16 cellular contexts compared by ENCODE assay signal in the genomic region with DNA sequence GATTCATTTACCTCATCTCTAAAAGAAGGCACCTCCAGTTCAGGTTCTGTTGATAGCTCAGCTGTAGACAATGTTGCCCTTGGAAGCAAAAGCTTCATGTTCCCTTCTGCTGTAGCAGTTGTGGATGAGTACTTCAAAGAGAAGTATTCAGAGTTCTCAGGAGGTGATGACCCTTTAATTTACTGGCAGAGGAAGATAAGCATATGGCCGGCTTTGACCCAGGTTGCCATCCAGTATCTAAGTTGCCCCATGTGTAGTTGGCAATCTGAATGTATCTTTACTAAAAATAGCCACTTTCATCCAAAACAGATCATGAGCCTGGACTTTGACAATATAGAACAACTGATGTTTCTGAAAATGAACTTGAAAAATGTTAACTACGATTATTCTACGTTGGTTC. TPM values are rescaled to one million over a fixed set of nuclear protein-coding genes. Genes with fewer than 3 reads are reported as not detected.
A peak's percentile ranks its signal among the peaks of the same experiment; 100 is the strongest.
DNase-seq lines count a peak whose midpoint lies in the region; ATAC-seq, FAIRE-seq and TF ChIP-seq lines count a peak whose summit lies in the region.
"Had no signal": no experiment of that assay in that cellular context is flagged by ENCODE, and none has a peak within 500 bp of the region (broad histone marks: within the 10 kb centered on the region; RNA-seq: fewer than 3 reads in every experiment).

No MANE protein-coding gene starts in this region.

- TF ChIP-seq RAD21 in K562 (CRISPR knock-in tag; conservative IDR thresholded peaks at IDR 0.05 in 1 of 2, IDR thresholded peaks at IDR 0.05 in 1 of 2): no peak

- H3K4me3 ChIP-seq in K562 (no peak overlapping the region; the same call in 1 of the 2 replicates), osteoblast (ENCODE audit: insufficient read depth, low read length) (no peak overlapping the region)
- H3K4me3 ChIP-seq: neural progenitor cell, sigmoid colon had no signal

- TF ChIP-seq CTCF in activated CD8-positive, alpha-beta T cell treated with anti-CD3 and anti-CD28 coated beads for 36 hours (IDR thresholded peaks at IDR 0.05): no peak
- TF ChIP-seq CTCF in K562 (IDR thresholded peaks at IDR 0.05 in 2 of 3, conservative IDR thresholded peaks at IDR 0.05 in 1 of 3; ENCODE audit: insufficient read depth in 2 of 3, low read depth in 1 of 3, low read length in 3 of 3) (no peak), osteoblast (IDR thresholded peaks at IDR 0.05; ENCODE audit: extremely low read depth, low read depth, low read length) (no peak)

- H3K36me3 ChIP-seq in K562 (ENCODE audit: control insufficient read depth, insufficient read depth, low read length): peaks cover 80% of the 10 kb centered on the region
- peaks cover 32% of the 10 kb centered on the region for H3K36me3 ChIP-seq in osteoblast (ENCODE audit: insufficient read depth, low read length)

- peaks cover 67% of the 10 kb centered on the region for H3K36me3 Mint-ChIP-seq in activated CD8-positive, alpha-beta T cell treated with anti-CD3 and anti-CD28 coated beads for 36 hours (ENCODE audit: low read depth)
- peaks cover 66% of the 10 kb centered on the region for H3K36me3 Mint-ChIP-seq in activated CD8-positive, alpha-beta T cell treated with anti-CD3 and anti-CD28 coated beads, Interleukin-2, amount 10 ng/mL, durations not matched to agents 7 days and 5 days (ENCODE audit: low read depth)
- H3K36me3 Mint-ChIP-seq in IgD-negative memory B cell: peaks cover 8% of the 10 kb centered on the region

- no peak overlapping the region for H2AFZ ChIP-seq in K562 (ENCODE audit: low read depth, low read length)
- no peak overlapping the region for H2AFZ ChIP-seq in osteoblast (ENCODE audit: low read length)
- H2AFZ ChIP-seq: neural progenitor cell had no signal

- no peak for DNase-seq in activated CD8-positive, alpha-beta T cell treated with anti-CD3 and anti-CD28 coated beads for 36 hours
- no peak for DNase-seq in activated CD8-positive, alpha-beta T cell treated with anti-CD3 and anti-CD28 coated beads, Interleukin-2, amount 10 ng/mL, durations not matched to agents 7 days and 5 days
- DNase-seq in K562 (ENCODE audit: extremely low read depth in 1 of 4, low spot score in 3 of 4): peak; percentile 38 to 75 (median 44)
- DNase-seq in osteoblast (ENCODE audit: insufficient read length, low spot score, missing footprints): no peak
- no peak for DNase-seq in NCI-H226
- DNase-seq: activated B cell treated with CpG ODN at 0.5 μM for 24 hours; amygdala; GOT3; NCI-H1436; sigmoid colon; stimulated activated naive CD4-positive, alpha-beta T cell treated with Interleukin-2 at 50 U/mL for 16 hours had no signal

- TF ChIP-seq POLR2A in K562 (conservative IDR thresholded peaks at IDR 0.05): no peak

- H3K9me3 Mint-ChIP-seq in activated CD8-positive, alpha-beta T cell treated with anti-CD3 and anti-CD28 coated beads for 36 hours: peaks cover 8% of the 10 kb centered on the region
- H3K9me3 Mint-ChIP-seq in activated CD8-positive, alpha-beta T cell treated with anti-CD3 and anti-CD28 coated beads, Interleukin-2, amount 10 ng/mL, durations not matched to agents 7 days and 5 days (ENCODE audit: insufficient read depth): peaks cover 4% of the 10 kb centered on the region
- H3K9me3 Mint-ChIP-seq in IgD-negative memory B cell: no peaks in the 10 kb centered on the region
- H3K9me3 Mint-ChIP-seq: activated B cell treated with CpG ODN at 0.5 μM for 24 hours had no signal

- POLR2A ChIA-PET in activated CD8-positive, alpha-beta T cell treated with anti-CD3 and anti-CD28 coated beads for 36 hours (lab: Charles Lee): interaction anchor here (0.8 to 1.3 kb wide), 2 partner anchors 10 to 34 kb away, joined by 3 to 5 read pairs; a partner anchor contains a TSS
- POLR2A ChIA-PET in activated CD8-positive, alpha-beta T cell treated with anti-CD3 and anti-CD28 coated beads, Interleukin-2, amount 10 ng/mL, durations not matched to agents 7 days and 5 days (lab: Charles Lee): interaction anchor here (0.6 kb wide), 1 partner anchor 9 kb away, joined by 4 read pairs; no protein-coding TSS in a partner anchor
- POLR2A ChIA-PET in K562 (lab: Yijun Ruan, JAX): interaction anchor here (0.6 to 1.7 kb wide), 9 partner anchors 8 to 201 kb away, joined by 3 to 7 read pairs (median 3); no protein-coding TSS in a partner anchor

- CTCF ChIA-PET in activated CD8-positive, alpha-beta T cell treated with anti-CD3 and anti-CD28 coated beads for 36 hours (lab: Charles Lee): no interaction called here
- CTCF ChIA-PET in activated CD8-positive, alpha-beta T cell treated with anti-CD3 and anti-CD28 coated beads, Interleukin-2, amount 10 ng/mL, durations not matched to agents 7 days and 5 days (lab: Charles Lee): interaction anchor here (0.7 to 1.2 kb wide), 2 partner anchors 16 to 533 kb away, joined by 3 read pairs; no protein-coding TSS in a partner anchor
- CTCF ChIA-PET in K562 (lab: Yijun Ruan, JAX; ENCODE audit: low intra/inter-chr PET ratio): no interaction called here

- FAIRE-seq in K562 (lab: Jason Lieb, UNC): peak; percentile 68

- peak overlapping the region in 1 of 2 experiments; percentile 1; a peak in 1 of 4 replicates for H3K9ac ChIP-seq in K562 (ENCODE audit: insufficient read depth in 1 of 2, low read depth in 2 of 2, low read length in 2 of 2)
- H3K9ac ChIP-seq: neural progenitor cell had no signal

- no peaks in the 10 kb centered on the region for H3K27me3 Mint-ChIP-seq in activated CD8-positive, alpha-beta T cell treated with anti-CD3 and anti-CD28 coated beads for 36 hours
- H3K27me3 Mint-ChIP-seq in activated CD8-positive, alpha-beta T cell treated with anti-CD3 and anti-CD28 coated beads, Interleukin-2, amount 10 ng/mL, durations not matched to agents 7 days and 5 days (ENCODE audit: low read depth): no peaks in the 10 kb centered on the region
- no peaks in the 10 kb centered on the region for H3K27me3 Mint-ChIP-seq in IgD-negative memory B cell
- H3K27me3 Mint-ChIP-seq: activated B cell treated with CpG ODN at 0.5 μM for 24 hours had no signal

- H3K4me2 ChIP-seq in K562 (ENCODE audit: insufficient read depth, low read length) (peak overlapping the region; percentile 32), osteoblast (ENCODE audit: insufficient read depth, low read length) (peak overlapping the region; percentile 31)
- H3K4me2 ChIP-seq: neural progenitor cell had no signal

- peak; percentile 58; the same call in 1 of the 2 replicates for TF ChIP-seq EP300 in K562 (IDR thresholded peaks at IDR 0.05; ENCODE audit: low read length)

- no peak for ATAC-seq in activated CD8-positive, alpha-beta T cell treated with anti-CD3 and anti-CD28 coated beads for 36 hours
- ATAC-seq in activated CD8-positive, alpha-beta T cell treated with anti-CD3 and anti-CD28 coated beads, Interleukin-2, amount 10 ng/mL, durations not matched to agents 7 days and 5 days: no peak
- ATAC-seq in K562: peak; percentile 13
- ATAC-seq in GM19463 (IDR thresholded peaks at IDR 0.05; ENCODE audit: unreplicated experiment): no peak
- ATAC-seq in HG03521 (IDR thresholded peaks at IDR 0.05; ENCODE audit: unreplicated experiment): no peak

- peaks cover 88% of the 10 kb centered on the region for H3K79me2 ChIP-seq in K562 (ENCODE audit: control insufficient read depth, insufficient read depth, low read length)
- H3K79me2 ChIP-seq in osteoblast (ENCODE audit: insufficient read depth, low read length): peaks cover 88% of the 10 kb centered on the region

- no peak overlapping the region for H3K4me3 Mint-ChIP-seq in activated CD8-positive, alpha-beta T cell treated with anti-CD3 and anti-CD28 coated beads for 36 hours
- H3K4me3 Mint-ChIP-seq in activated CD8-positive, alpha-beta T cell treated with anti-CD3 and anti-CD28 coated beads, Interleukin-2, amount 10 ng/mL, durations not matched to agents 7 days and 5 days: no peak overlapping the region
- H3K4me3 Mint-ChIP-seq in IgD-negative memory B cell: peak overlapping the region in 2 of 4 donors; percentile 18 to 35
- H3K4me3 Mint-ChIP-seq: activated B cell treated with CpG ODN at 0.5 μM for 24 hours, neural progenitor cell had no signal

- H3K9me1 ChIP-seq in K562 (ENCODE audit: control insufficient read depth, insufficient read depth, low read length): peaks cover 7% of the 10 kb centered on the region

- H3K9me3 ChIP-seq in K562 (replicated peaks; ENCODE audit: control insufficient read depth, insufficient read depth, low read depth, low read length) (0 out of 2 replicates have a peak, but pooled peaks cover 2% of the 10 kb centered on the region), osteoblast (ENCODE audit: low read depth, low read length) (no peaks in the 10 kb centered on the region)
- H3K9me3 ChIP-seq: sigmoid colon had no signal

- H3K4me1 ChIP-seq in K562 (replicated peaks in 1 of 2; ENCODE audit: control insufficient read depth in 2 of 2, insufficient read depth in 2 of 2, low read length in 2 of 2) (peaks cover 0 to 40% of the 10 kb centered on the region in 2 experiments), osteoblast (ENCODE audit: insufficient read depth, low read length) (peaks cover 32% of the 10 kb centered on the region)

- intact Hi-C loops in activated CD8-positive, alpha-beta T cell treated with anti-CD3 and anti-CD28 coated beads for 36 hours (cut with micrococcal nuclease): no loop called here
- intact Hi-C loops in K562 (cut with micrococcal nuclease): no loop called here

- H3K27ac ChIP-seq in K562 (ENCODE audit: extremely low read depth, low read depth, low read length) (peak overlapping the region; percentile 24; the same call in 2 of the 3 replicates), osteoblast (ENCODE audit: low read depth, low read length) (peak overlapping the region; percentile 14)
- H3K27ac ChIP-seq: neural progenitor cell, sigmoid colon had no signal

- H4K20me1 ChIP-seq in K562 (replicated peaks; ENCODE audit: control insufficient read depth, insufficient read depth, low read length) (peaks cover 23% of the 10 kb centered on the region), osteoblast (ENCODE audit: insufficient read depth, low read length) (peaks cover 79% of the 10 kb centered on the region)

- peaks cover 63% of the 10 kb centered on the region for H3K4me1 Mint-ChIP-seq in activated CD8-positive, alpha-beta T cell treated with anti-CD3 and anti-CD28 coated beads for 36 hours (ENCODE audit: low read depth)
- peaks cover 54% of the 10 kb centered on the region for H3K4me1 Mint-ChIP-seq in activated CD8-positive, alpha-beta T cell treated with anti-CD3 and anti-CD28 coated beads, Interleukin-2, amount 10 ng/mL, durations not matched to agents 7 days and 5 days (ENCODE audit: low read depth)
- H3K4me1 Mint-ChIP-seq in IgD-negative memory B cell: peaks cover 37 to 50% (median 44%) of the 10 kb centered on the region in 3 donors

- H3K27me3 ChIP-seq in K562 (ENCODE audit: control insufficient read depth in 2 of 2, insufficient read depth in 2 of 2, low read length in 2 of 2) (no peaks in the 10 kb centered on the region), osteoblast (ENCODE audit: insufficient read depth, low read length) (no peaks in the 10 kb centered on the region)
- H3K27me3 ChIP-seq: neural progenitor cell, sigmoid colon had no signal

- WGBS in K562 (ENCODE audit: insufficient coverage, low coverage, missing lambda C conversion rate): 11% methylated on average over 3 of the region's 3 CpGs

- H3K27ac Mint-ChIP-seq in activated CD8-positive, alpha-beta T cell treated with anti-CD3 and anti-CD28 coated beads for 36 hours: peak overlapping the region; percentile 26
- H3K27ac Mint-ChIP-seq in activated CD8-positive, alpha-beta T cell treated with anti-CD3 and anti-CD28 coated beads, Interleukin-2, amount 10 ng/mL, durations not matched to agents 7 days and 5 days: no peak overlapping the region
- peak overlapping the region in 2 of 3 donors; percentile 15 to 41 for H3K27ac Mint-ChIP-seq in IgD-negative memory B cell
- H3K27ac Mint-ChIP-seq: activated B cell treated with CpG ODN at 0.5 μM for 24 hours, neural progenitor cell had no signal

- BruUV-seq in K562 (replicated peaks; lab: Mats Ljungman, UMichigan): no TSS peak

- in situ Hi-C loops in K562 (cut with MboI): no loop called here

RNA-seq across cellular contexts. Expression of a gene that starts 4.6 kb away (rescaled TPM):
- 10 to 100 TPM; 17.3 to 17.7 TPM for total RNA-seq in activated CD8-positive, alpha-beta T cell treated with anti-CD3 and anti-CD28 coated beads for 36 hours
- total RNA-seq in activated CD8-positive, alpha-beta T cell treated with anti-CD3 and anti-CD28 coated beads, Interleukin-2, amount 10 ng/mL, durations not matched to agents 7 days and 5 days: 10 to 100 TPM; 16.3 to 18.4 TPM
- polyA plus RNA-seq in IgD-negative memory B cell (1.2 TPM), K562 (2011; rRNA removed) (5.9 and 6.9 TPM in 2 replicates), K562 (2014; fragmentation: Illumina TruSeq; extraction: Trizol) (3.6 and 4.0 TPM in 2 replicates), K562 (2014; fragmentation: Nextera tagmentation; extraction: Ambion mirVana) (under 1 TPM; 0.21 to 0.96 TPM), K562 (2014; rRNA removed) (2.5 and 3.1 TPM in 2 replicates)
- total RNA-seq in K562 (2011; cell fraction: chromatin; rRNA removed; ENCODE audit: low replicate concordance): 46.0 and 78.8 TPM in 2 replicates
- total RNA-seq in K562 (2011; cell fraction: nucleolus; rRNA removed): 18.3 and 20.5 TPM in 2 replicates
- 44.7 and 57.6 TPM in 2 replicates for total RNA-seq in K562 (2011; cell fraction: nucleoplasm; rRNA removed)
- total RNA-seq in K562 (2014; rRNA removed) (5.0 and 8.9 TPM in 2 replicates), K562 (2014; rRNA removed; fragmentation: Illumina TruSeq; extraction: Trizol) (12.8 and 18.2 TPM in 2 replicates), K562 (2015; rRNA removed; fragmentation: Illumina TruSeq; extraction: Trizol) (12.5 and 13.2 TPM in 2 replicates), K562 (2021) (16.1 and 16.6 TPM in 2 replicates), osteoblast (38.9 and 47.0 TPM in 2 replicates)
- polyA plus RNA-seq in K562 (2011; cell fraction: cytosol; rRNA removed): 2.5 and 4.5 TPM in 2 replicates
- polyA plus RNA-seq in K562 (2011; cell fraction: nucleus; rRNA removed): 21.1 and 29.6 TPM in 2 replicates
- polyA plus RNA-seq in K562 (2012): 2.3 and 3.1 TPM in 2 replicates
- 21.8 and 28.1 TPM in 2 replicates for polyA minus RNA-seq in K562 (2011; rRNA and poly(A)+ RNA removed)
- 8.1 and 15.2 TPM in 2 replicates for polyA minus RNA-seq in K562 (2011; cell fraction: cytosol; rRNA and poly(A)+ RNA removed)
- polyA minus RNA-seq in K562 (2011; cell fraction: nucleus; rRNA and poly(A)+ RNA removed): 21.9 and 43.3 TPM in 2 replicates

RNA-seq across cellular contexts. Expression of a gene that starts 4.6 kb away (rescaled TPM):
- 10 to 100 TPM; 77.9 to 83.1 TPM for total RNA-seq in activated CD8-positive, alpha-beta T cell treated with anti-CD3 and anti-CD28 coated beads for 36 hours
- 10 to 100 TPM; 79.0 to 84.0 TPM for total RNA-seq in activated CD8-positive, alpha-beta T cell treated with anti-CD3 and anti-CD28 coated beads, Interleukin-2, amount 10 ng/mL, durations not matched to agents 7 days and 5 days
- polyA plus RNA-seq in IgD-negative memory B cell (52.7 TPM), K562 (2011; rRNA removed) (137 and 154 TPM in 2 replicates), K562 (2014; fragmentation: Illumina TruSeq; extraction: Trizol) (103 and 125 TPM in 2 replicates), K562 (2014; fragmentation: Nextera tagmentation; extraction: Ambion mirVana) (10 to 100 TPM; 34.2 to 53.8 TPM), K562 (2014; rRNA removed) (91.6 and 99.5 TPM in 2 replicates)
- 147 and 331 TPM in 2 replicates for total RNA-seq in K562 (2011; cell fraction: chromatin; rRNA removed; ENCODE audit: low replicate concordance)
- 125 and 159 TPM in 2 replicates for total RNA-seq in K562 (2011; cell fraction: nucleolus; rRNA removed)
- total RNA-seq in K562 (2011; cell fraction: nucleoplasm; rRNA removed): 177 and 284 TPM in 2 replicates
- total RNA-seq in K562 (2014; rRNA removed) (72.2 and 87.8 TPM in 2 replicates), K562 (2014; rRNA removed; fragmentation: Illumina TruSeq; extraction: Trizol) (119 and 126 TPM in 2 replicates), K562 (2015; rRNA removed; fragmentation: Illumina TruSeq; extraction: Trizol) (103 and 109 TPM in 2 replicates), K562 (2021) (91.8 and 102 TPM in 2 replicates), osteoblast (109 and 128 TPM in 2 replicates)
- 51.4 and 88.4 TPM in 2 replicates for polyA plus RNA-seq in K562 (2011; cell fraction: cytosol; rRNA removed)
- polyA plus RNA-seq in K562 (2011; cell fraction: nucleus; rRNA removed): 247 and 349 TPM in 2 replicates
- 60.3 and 89.4 TPM in 2 replicates for polyA plus RNA-seq in K562 (2012)
- polyA minus RNA-seq in K562 (2011; rRNA and poly(A)+ RNA removed): 170 and 175 TPM in 2 replicates
- polyA minus RNA-seq in K562 (2011; cell fraction: cytosol; rRNA and poly(A)+ RNA removed): 53.3 and 59.3 TPM in 2 replicates
- 96.0 and 220 TPM in 2 replicates for polyA minus RNA-seq in K562 (2011; cell fraction: nucleus; rRNA and poly(A)+ RNA removed)

RNA-seq across cellular contexts. Expression of a gene that starts 35.0 kb away (rescaled TPM):
- 10 to 100 TPM; 20.7 to 21.1 TPM for total RNA-seq in activated CD8-positive, alpha-beta T cell treated with anti-CD3 and anti-CD28 coated beads for 36 hours
- total RNA-seq in activated CD8-positive, alpha-beta T cell treated with anti-CD3 and anti-CD28 coated beads, Interleukin-2, amount 10 ng/mL, durations not matched to agents 7 days and 5 days: 10 to 100 TPM; 14.5 to 15.5 TPM
- polyA plus RNA-seq in IgD-negative memory B cell (46.8 TPM), K562 (2011; rRNA removed) (not detected in 2 replicates), K562 (2014; fragmentation: Illumina TruSeq; extraction: Trizol) (not detected in 2 replicates), K562 (2014; fragmentation: Nextera tagmentation; extraction: Ambion mirVana) (not detected), K562 (2014; rRNA removed) (not detected in 2 replicates)
- total RNA-seq in K562 (2011; cell fraction: chromatin; rRNA removed; ENCODE audit: low replicate concordance): not detected in 2 replicates
- not detected in 2 replicates for total RNA-seq in K562 (2011; cell fraction: nucleolus; rRNA removed)
- not detected in 2 replicates for total RNA-seq in K562 (2011; cell fraction: nucleoplasm; rRNA removed)
- total RNA-seq in K562 (2014; rRNA removed) (not detected in 2 replicates), K562 (2014; rRNA removed; fragmentation: Illumina TruSeq; extraction: Trizol) (not detected in 2 replicates), K562 (2015; rRNA removed; fragmentation: Illumina TruSeq; extraction: Trizol) (not detected in 2 replicates), K562 (2021) (not detected in 2 replicates), osteoblast (0.29 TPM in 1 of 2 replicates, not detected in the other)
- not detected in 2 replicates for polyA plus RNA-seq in K562 (2011; cell fraction: cytosol; rRNA removed)
- not detected in 2 replicates for polyA plus RNA-seq in K562 (2011; cell fraction: nucleus; rRNA removed)
- polyA plus RNA-seq in K562 (2012): not detected in 2 replicates
- polyA minus RNA-seq in K562 (2011; rRNA and poly(A)+ RNA removed): not detected in 2 replicates
- not detected in 2 replicates for polyA minus RNA-seq in K562 (2011; cell fraction: cytosol; rRNA and poly(A)+ RNA removed)
- not detected in 2 replicates for polyA minus RNA-seq in K562 (2011; cell fraction: nucleus; rRNA and poly(A)+ RNA removed)
- total RNA-seq: NCI-H460 had no signal

Comparison
In these comparisons a context has a peak if more than half of its experiments do, and no peak if none do; other contexts are left out.
1. DNase-seq: peak in K562 (4 of 4); none in activated CD8-positive, alpha-beta T cell treated with anti-CD3 and anti-CD28 coated beads for 36 hours (single experiment), activated CD8-positive, alpha-beta T cell treated with anti-CD3 and anti-CD28 coated beads, Interleukin-2, amount 10 ng/mL, durations not matched to agents 7 days and 5 days (single experiment), osteoblast (single experiment) and NCI-H226 (single experiment).
2. RNA of a gene that starts 35.0 kb away (total RNA-seq): 20.7 to 21.1 TPM in activated CD8-positive, alpha-beta T cell treated with anti-CD3 and anti-CD28 coated beads for 36 hours and 14.5 to 15.5 TPM in activated CD8-positive, alpha-beta T cell treated with anti-CD3 and anti-CD28 coated beads, Interleukin-2, amount 10 ng/mL, durations not matched to agents 7 days and 5 days; not detected in K562 and 0.29 TPM in osteoblast; every median in the first group is over 10 times any median in the second.